26 cellular contexts compared by ENCODE assay signal in genomic region chr1:2503554-2504223, GRCh38. TPM values are rescaled to one million over a fixed set of nuclear protein-coding genes. Genes with fewer than 3 reads are reported as not detected.
DNase-seq lines count a peak whose midpoint lies in the region; ATAC-seq and TF ChIP-seq lines count a peak whose summit lies in the region.
"Had no signal": no experiment of that assay in that cellular context is flagged by ENCODE, and none has a peak within 500 bp of the region (broad histone marks: within the 10 kb centered on the region; RNA-seq: fewer than 3 reads in every experiment).

No MANE protein-coding gene starts in this region.

- no peaks in the 10 kb centered on the region for H3F3A ChIP-seq in GM23338 (replicated peaks; ENCODE audit: low read depth)

- no peak overlapping the region for H3K27ac Mint-ChIP-seq in GM23338
- no peak overlapping the region for H3K27ac Mint-ChIP-seq in WTC11
- H3K27ac Mint-ChIP-seq: CD14-positive monocyte had no signal

- H3K36me3 Mint-ChIP-seq in GM23338 (ENCODE audit: low read depth) (peaks cover 5% of the 10 kb centered on the region; the same call in 2 of the 3 replicates), WTC11 (peaks cover 2% of the 10 kb centered on the region; the same call in 1 of the 2 replicates)

- no peak overlapping the region for H4K8ac ChIP-seq in mesenchymal stem cell (ENCODE audit: low read length)

- H2BK15ac ChIP-seq in mesenchymal stem cell (ENCODE audit: low read depth, poor library complexity, severe bottlenecking), result peak overlapping the region; percentile 54

- H3K4me3 Mint-ChIP-seq in GM23338 (no peak overlapping the region), WTC11 (no peak overlapping the region)
- H3K4me3 Mint-ChIP-seq: CD14-positive monocyte; CD8-positive, alpha-beta memory T cell; T-cell had no signal

- H3K27me3 ChIP-seq in A673 (replicated peaks; ENCODE audit: insufficient read depth, low read depth, low read length, poor library complexity) (no peaks in the 10 kb centered on the region), GM23338 (ENCODE audit: insufficient read depth) (no peaks in the 10 kb centered on the region), mesenchymal stem cell (ENCODE audit: control insufficient read depth in 1 of 2, insufficient read depth in 1 of 2, low read length in 2 of 2) (peaks cover 0 to 67% of the 10 kb centered on the region in 2 experiments), esophagus squamous epithelium (peaks cover 0 to 63% (median 0%) of the 10 kb centered on the region in 4 donors)
- H3K27me3 ChIP-seq: BE2C had no signal

- no TSS peak for BruUV-seq in A673 (replicated peaks; lab: Mats Ljungman, UMichigan)

- H3K36me3 ChIP-seq in A673 (ENCODE audit: insufficient read depth, low read length, poor library complexity, severe bottlenecking), result no peaks in the 10 kb centered on the region
- H3K36me3 ChIP-seq in GM23338 (ENCODE audit: insufficient read depth), result no peaks in the 10 kb centered on the region; the same call in 1 of the 2 replicates
- H3K36me3 ChIP-seq in mesenchymal stem cell (ENCODE audit: control insufficient read depth in 1 of 2, insufficient read depth in 2 of 2, low read depth in 1 of 2, low read length in 2 of 2), result peaks cover 4 to 70% of the 10 kb centered on the region in 2 experiments
- H3K36me3 ChIP-seq in esophagus squamous epithelium, result peaks cover 0 to 61% (median 9%) of the 10 kb centered on the region in 3 donors
- H3K36me3 ChIP-seq: BE2C had no signal

- no peak for TF ChIP-seq POLR2A in esophagus squamous epithelium (IDR thresholded peaks at IDR 0.05)

- H3K18ac ChIP-seq in mesenchymal stem cell (ENCODE audit: low read depth in 1 of 2, low read length in 2 of 2), result no peak overlapping the region

- no peak overlapping the region for H2BK5ac ChIP-seq in mesenchymal stem cell (ENCODE audit: low read depth, low read length, poor library complexity, severe bottlenecking)

- H3K9me3 ChIP-seq in A673 (ENCODE audit: low read depth, low read length, poor library complexity, severe bottlenecking) (no peaks in the 10 kb centered on the region), mesenchymal stem cell (ENCODE audit: control insufficient read depth, low read length) (no peaks in the 10 kb centered on the region), esophagus squamous epithelium (no peaks in the 10 kb centered on the region)
- H3K9me3 ChIP-seq: BE2C had no signal

- POLR2A ChIA-PET in A673 (lab: Charles Lee; ENCODE audit: low non-redundant PET), result no interaction called here
- POLR2A ChIA-PET in WTC11 (lab: Charles Lee), result no interaction called here

- no peak overlapping the region for H3K4me3 ChIP-seq in A673 (ENCODE audit: low read depth, low read length, poor library complexity, severe bottlenecking)
- no peak overlapping the region for H3K4me3 ChIP-seq in GM23338
- no peak overlapping the region for H3K4me3 ChIP-seq in mesenchymal stem cell (ENCODE audit: insufficient read depth in 1 of 2, low read depth in 1 of 2, low read length in 2 of 2)
- no peak overlapping the region for H3K4me3 ChIP-seq in esophagus squamous epithelium

- no peak overlapping the region for H2BK120ac ChIP-seq in mesenchymal stem cell (ENCODE audit: low read depth, low read length)

- H3K23ac ChIP-seq in mesenchymal stem cell (ENCODE audit: low read length in 2 of 2), result no peak overlapping the region

- no peaks in the 10 kb centered on the region for H4K20me1 ChIP-seq in GM23338 (replicated peaks; ENCODE audit: insufficient read depth)

- H2AFZ ChIP-seq in GM23338 (no peak overlapping the region), mesenchymal stem cell (ENCODE audit: low read depth, low read length) (no peak overlapping the region)

- no peak overlapping the region for H3K14ac ChIP-seq in mesenchymal stem cell (ENCODE audit: low read length in 2 of 2)

- H3K79me1 ChIP-seq in mesenchymal stem cell (replicated peaks; ENCODE audit: low read length, poor library complexity, severe bottlenecking), result no peaks in the 10 kb centered on the region

- H3K27ac ChIP-seq in A673 (ENCODE audit: low read depth, low read length, poor library complexity, severe bottlenecking), result no peak overlapping the region
- H3K27ac ChIP-seq in GM23338 (ENCODE audit: low read depth), result no peak overlapping the region
- H3K27ac ChIP-seq in mesenchymal stem cell (ENCODE audit: low read length, poor library complexity, severe bottlenecking), result no peak overlapping the region
- no peak overlapping the region for H3K27ac ChIP-seq in esophagus squamous epithelium
- H3K27ac ChIP-seq: HL-60 had no signal

- CTCF ChIA-PET in A673 (lab: Charles Lee) (no interaction called here), WTC11 (lab: Charles Lee) (interaction anchor here (0.7 to 1.5 kb wide), 5 partner anchors 11 to 77 kb away, joined by 3 to 5 read pairs (median 4); no protein-coding TSS in a partner anchor)

- H3K4me2 ChIP-seq in GM23338, result no peak overlapping the region
- no peak overlapping the region for H3K4me2 ChIP-seq in mesenchymal stem cell (ENCODE audit: low read length, poor library complexity, severe bottlenecking)

- H3K27me3 Mint-ChIP-seq in GM23338 (ENCODE audit: insufficient read depth, low read depth, poor library complexity) (peaks cover 5% of the 10 kb centered on the region), WTC11 (ENCODE audit: low read depth) (no peaks in the 10 kb centered on the region)
- H3K27me3 Mint-ChIP-seq: CD8-positive, alpha-beta memory T cell; T-cell had no signal

- H3K4me1 Mint-ChIP-seq in GM23338, result no peaks in the 10 kb centered on the region
- H3K4me1 Mint-ChIP-seq in WTC11, result no peaks in the 10 kb centered on the region

- no peak overlapping the region for H3K4ac ChIP-seq in mesenchymal stem cell (ENCODE audit: low read depth in 1 of 2, low read length in 2 of 2)

- H2BK12ac ChIP-seq in mesenchymal stem cell (ENCODE audit: low read length in 2 of 2), result no peak overlapping the region

- intact Hi-C loops in A673 (cut with micrococcal nuclease; ENCODE audit: unreplicated experiment) (no loop called here), esophagus squamous epithelium (cut with DNase I) (no loop called here)

- TF ChIP-seq CTCF in A673 (conservative IDR thresholded peaks at IDR 0.05; ENCODE audit: low read depth, low read length), result 0 out of 2 replicates have a peak, but pooled peaks have one; percentile 19
- TF ChIP-seq CTCF in GM23338 (conservative IDR thresholded peaks at IDR 0.05; ENCODE audit: low read depth in 2 of 2), result 0 out of 4 replicates have a peak, but pooled peaks of 1 of the 2 experiments have one; percentile 21
- TF ChIP-seq CTCF in WTC11 (IDR thresholded peaks at IDR 0.05), result no peak
- TF ChIP-seq CTCF in esophagus squamous epithelium (IDR thresholded peaks at IDR 0.05), result no peak

- ATAC-seq in GM23338, result peak; percentile 37
- peak; percentile 25 for ATAC-seq in WTC11
- ATAC-seq in HG03469 (IDR thresholded peaks at IDR 0.05; ENCODE audit: unreplicated experiment), result no peak
- ATAC-seq: T-cell had no signal

- no peak overlapping the region for H3K9ac ChIP-seq in mesenchymal stem cell (ENCODE audit: low read length)

- no peaks in the 10 kb centered on the region for H3K9me2 ChIP-seq in GM23338 (ENCODE audit: insufficient read depth)

- H2AK5ac ChIP-seq in mesenchymal stem cell (ENCODE audit: low read length, severe bottlenecking), result no peak overlapping the region

- H3K4me1 ChIP-seq in A673 (ENCODE audit: insufficient read depth, low read length, poor library complexity, severe bottlenecking) (no peaks in the 10 kb centered on the region), GM23338 (ENCODE audit: insufficient read depth) (no peaks in the 10 kb centered on the region), mesenchymal stem cell (ENCODE audit: control insufficient read depth, insufficient read depth, low read depth, low read length) (peaks cover 27% of the 10 kb centered on the region), esophagus squamous epithelium (peaks cover 0 to 37% (median 0%) of the 10 kb centered on the region in 3 donors)
- H3K4me1 ChIP-seq: BE2C had no signal

- H3K79me2 ChIP-seq in GM23338 (replicated peaks; ENCODE audit: insufficient read depth), result no peaks in the 10 kb centered on the region

- DNase-seq in A673 (ENCODE audit: low spot score), result no peak
- DNase-seq in GM23338 (ENCODE audit: low spot score), result peak; percentile 57
- peak; percentile 31 for DNase-seq in WTC11 (ENCODE audit: low spot score)
- no peak for DNase-seq in mesenchymal stem cell
- no peak for DNase-seq in esophagus squamous epithelium (lab: John Stamatoyannopoulos, UW)
- no peak for DNase-seq in GF-D8 (lab: John Stamatoyannopoulos, UW)
- DNase-seq: ACHN; BE2C; CD8-positive, alpha-beta memory T cell; DMS 273 treated with DMSO at 0.1 percent for 48 hours; DMS79; EL; GOT3; HCEC 1CT; Karpas-422; NCI-H1092; NCI-H1417 treated with DMSO at 0.1 percent for 48 hours; NCI-H1694 treated with DMSO at 0.1 percent for 48 hours; NCI-H2081; NCI-H446; NCI-H524 treated with DMSO at 0.1 percent for 48 hours; NCI-H774; T-cell had no signal

- H4K91ac ChIP-seq in mesenchymal stem cell (ENCODE audit: low read length), result no peak overlapping the region

- 85% methylated on average over 31 of the region's 42 CpGs for WGBS in mesenchymal stem cell
- WGBS in esophagus squamous epithelium, 2 donors, result 49 to 63% methylated on average over 8 to 19 of the region's 42 CpGs

- H3K9me3 Mint-ChIP-seq in GM23338 (no peaks in the 10 kb centered on the region), WTC11 (no peaks in the 10 kb centered on the region)
- H3K9me3 Mint-ChIP-seq: CD14-positive monocyte; CD8-positive, alpha-beta memory T cell; T-cell had no signal

RNA-seq across cellular contexts. Expression of gene PANK4, which starts 22.7 kb away (rescaled TPM):
- total RNA-seq in A673 (2021) (45.6 and 53.6 TPM in 2 replicates), WTC11 (2021) (35.2 to 52.5 TPM (median 36.7 TPM) in 3 replicates), esophagus squamous epithelium (10 to 100 TPM; 11.8 to 29.1 (median 17.0) TPM)
- total RNA-seq in GM23338 (2014; rRNA removed; shearing (Covaris generic)), result 31.2 and 43.7 TPM in 2 replicates
- 25.4 and 25.8 TPM in 2 replicates for polyA plus RNA-seq in GM23338 (2016; fragmentation: Nextera tagmentation; extraction: Ambion mirVana)
- 10.2 TPM for polyA plus RNA-seq in mesenchymal stem cell (2013, experiment 1 of 2)
- 9.9 TPM for polyA plus RNA-seq in mesenchymal stem cell (2013, experiment 2 of 2)

RNA-seq across cellular contexts. Expression of gene HES5, which starts 26.4 kb away (rescaled TPM):
- total RNA-seq in A673 (2021) (not detected in 2 replicates), WTC11 (2021) (0.21 to 0.23 TPM in 2 of 3 replicates, not detected in the other), esophagus squamous epithelium (under 1 TPM in 3 of 4 donors, not detected in 1; 0.35 to 0.76 (median 0.70) TPM)
- 0.21 TPM in 1 of 2 replicates, not detected in the other for total RNA-seq in GM23338 (2014; rRNA removed; shearing (Covaris generic))
- polyA plus RNA-seq in GM23338 (2016; fragmentation: Nextera tagmentation; extraction: Ambion mirVana), result 0.16 TPM in 1 of 2 replicates, not detected in the other
- not detected for polyA plus RNA-seq in mesenchymal stem cell (2013, experiment 1 of 2)
- polyA plus RNA-seq in mesenchymal stem cell (2013, experiment 2 of 2), result not detected
- total RNA-seq: CD8-positive, alpha-beta memory T cell; T-cell had no signal
- polyA plus RNA-seq: CD14-positive monocyte; CD8-positive, alpha-beta memory T cell had no signal

RNA-seq across cellular contexts. Expression of gene PLCH2, which starts 27.6 kb away (rescaled TPM):
- total RNA-seq in A673 (2021) (0.13 TPM in 1 of 2 replicates, not detected in the other), WTC11 (2021) (0.05 to 0.18 TPM (median 0.17 TPM) in 3 replicates), esophagus squamous epithelium (10 to 100 TPM; 26.1 to 34.3 (median 31.5) TPM)
- total RNA-seq in GM23338 (2014; rRNA removed; shearing (Covaris generic)), result 0.08 and 0.31 TPM in 2 replicates
- 0.07 TPM in 1 of 2 replicates, not detected in the other for polyA plus RNA-seq in GM23338 (2016; fragmentation: Nextera tagmentation; extraction: Ambion mirVana)
- polyA plus RNA-seq in mesenchymal stem cell (2013, experiment 1 of 2), result under 0.01 TPM
- polyA plus RNA-seq in mesenchymal stem cell (2013, experiment 2 of 2), result not detected
- polyA plus RNA-seq: CD14-positive monocyte had no signal

RNA-seq across cellular contexts. Expression of gene TNFRSF14, which starts 52.5 kb away (rescaled TPM):
- 4.6 and 7.6 TPM in 2 replicates for total RNA-seq in A673 (2021)
- total RNA-seq in GM23338 (2014; rRNA removed; shearing (Covaris generic)), result 0.85 TPM in 1 of 2 replicates, not detected in the other
- not detected in 2 replicates for polyA plus RNA-seq in GM23338 (2016; fragmentation: Nextera tagmentation; extraction: Ambion mirVana)
- 0.73 to 1.1 TPM (median 0.87 TPM) in 3 replicates for total RNA-seq in WTC11 (2021)
- 0.73 TPM for polyA plus RNA-seq in mesenchymal stem cell (2013, experiment 1 of 2)
- polyA plus RNA-seq in mesenchymal stem cell (2013, experiment 2 of 2), result 0.89 TPM
- total RNA-seq in esophagus squamous epithelium, result 10 to 100 TPM; 13.8 to 39.5 (median 19.6) TPM

Comparison
In these comparisons a context has a peak if more than half of its experiments do, and no peak if none do; other contexts are left out.
1. DNase-seq: peak in GM23338 (single experiment) and WTC11 (single experiment); none in A673 (single experiment), mesenchymal stem cell (single experiment), esophagus squamous epithelium (single experiment) and GF-D8 (single experiment).
2. RNA of gene PLCH2, which starts 27.6 kb away (total RNA-seq): 26.1 to 34.3 TPM in esophagus squamous epithelium; 0.08 to 0.31 TPM in GM23338, 0.05 to 0.18 TPM in WTC11 and 0.13 TPM in A673; every median in the first group is over 10 times any median in the second.